9 cellular contexts compared by ENCODE assay signal in genomic region chr19:57803265-57803593, GRCh38. TPM values are rescaled to one million over a fixed set of nuclear protein-coding genes. Genes with fewer than 3 reads are reported as not detected.
A peak's percentile ranks its signal among the peaks of the same experiment; 100 is the strongest.
DNase-seq lines count a peak whose midpoint lies in the region; ATAC-seq and TF ChIP-seq lines count a peak whose summit lies in the region.
"Had no signal": no experiment of that assay in that cellular context is flagged by ENCODE, and none has a peak within 500 bp of the region (broad histone marks: within the 10 kb centered on the region; RNA-seq: fewer than 3 reads in every experiment).

No MANE protein-coding gene starts in this region.

- CTCF ChIA-PET in IMR-90 (lab: Yijun Ruan, JAX) = no interaction called here

- no peak for TF ChIP-seq RAD21 in IMR-90 (IDR thresholded peaks at IDR 0.05; ENCODE audit: low read length)

- in situ Hi-C loops in IMR-90 (cut with MboI; ENCODE audit: low sequenced_read_pairs) = no loop called here

- peak overlapping the region; percentile 14 for H2BK5ac ChIP-seq in IMR-90 (ENCODE audit: low read depth, low read length, poor library complexity, severe bottlenecking)

- DNase-seq in IMR-90 (no peak), COLO829 (ENCODE audit: low spot score) (no peak)

- intact Hi-C loops in IMR-90 (cut with micrococcal nuclease) = no loop called here

- ATAC-seq in IMR-90 (ENCODE audit: low read depth) = peak; percentile 61; the same call in 1 of the 2 replicates
- ATAC-seq in GM19395 (IDR thresholded peaks at IDR 0.05; ENCODE audit: unreplicated experiment) = no peak
- ATAC-seq in HG03095 (IDR thresholded peaks at IDR 0.05; ENCODE audit: unreplicated experiment) = no peak
- no peak for ATAC-seq in HG03457 (IDR thresholded peaks at IDR 0.05; ENCODE audit: unreplicated experiment)

- H3K4me3 ChIP-seq in IMR-90 (ENCODE audit: insufficient read depth, low read depth, low read length) = peak overlapping the region; percentile 59
- peak overlapping the region; percentile 58 for H3K4me3 ChIP-seq in ectodermal cell (ENCODE audit: insufficient read depth, low read depth, low read length)
- H3K4me3 ChIP-seq in muscle layer of duodenum (ENCODE audit: low read depth in 1 of 2, low read length in 2 of 2) = peak overlapping the region; percentile 72 to 77

- TF ChIP-seq CTCF in 22Rv1 (IDR thresholded peaks at IDR 0.05) = no peak
- TF ChIP-seq CTCF in IMR-90 (conservative IDR thresholded peaks at IDR 0.05; ENCODE audit: low read depth, low read length) = no peak

- H3K27me3 ChIP-seq in IMR-90 (ENCODE audit: control insufficient read depth, insufficient read depth, low read length) (no peaks in the 10 kb centered on the region), ectodermal cell (ENCODE audit: control insufficient read depth, insufficient read depth, low read length, poor library complexity, severe bottlenecking) (no peaks in the 10 kb centered on the region), muscle layer of duodenum (ENCODE audit: low read depth, low read length) (no peaks in the 10 kb centered on the region)

- H3K27ac ChIP-seq in 22Rv1 (peak overlapping the region; percentile 86), IMR-90 (ENCODE audit: insufficient read depth, low read length) (peak overlapping the region; percentile 88), ectodermal cell (ENCODE audit: insufficient read depth, low read depth, low read length, poor library complexity, severe bottlenecking) (peak overlapping the region; percentile 89), muscle layer of duodenum (ENCODE audit: low read length) (peak overlapping the region; percentile 83)
- H3K27ac ChIP-seq: HL-60 had no signal

- no peak overlapping the region for H4K91ac ChIP-seq in IMR-90 (ENCODE audit: insufficient read depth, low read depth, low read length)

- H3K4ac ChIP-seq in IMR-90 (ENCODE audit: low read depth, low read length) = peak overlapping the region; percentile 92

- H3K9me3 ChIP-seq in IMR-90 (ENCODE audit: control insufficient read depth, insufficient read depth, low read length) (no peaks in the 10 kb centered on the region), ectodermal cell (ENCODE audit: control insufficient read depth, low read length) (no peaks in the 10 kb centered on the region), muscle layer of duodenum (ENCODE audit: control insufficient read depth in 1 of 2, low read length in 2 of 2) (no peaks in the 10 kb centered on the region)

- TF ChIP-seq POLR2A in IMR-90 (IDR thresholded peaks at IDR 0.05; ENCODE audit: low read depth, low read length) = no peak

- H3K14ac ChIP-seq in IMR-90 (replicated peaks; ENCODE audit: low read depth, low read length) = no peak overlapping the region

- H3K56ac ChIP-seq in IMR-90 (ENCODE audit: extremely low read depth, insufficient read depth, low read length) = peak overlapping the region; percentile 95; the same call in 1 of the 2 replicates

- no peaks in the 10 kb centered on the region for H4K20me1 ChIP-seq in IMR-90 (ENCODE audit: insufficient read depth, low read length)

- H2BK15ac ChIP-seq in IMR-90 (ENCODE audit: low read depth, low read length) = no peak overlapping the region

- H3K18ac ChIP-seq in IMR-90 (ENCODE audit: low read depth, low read length) = no peak overlapping the region

- peak overlapping the region; percentile 95 for H3K9ac ChIP-seq in IMR-90 (ENCODE audit: low read depth, low read length)

- no peak overlapping the region for H2BK20ac ChIP-seq in IMR-90 (ENCODE audit: low read depth, low read length)

- H4K8ac ChIP-seq in IMR-90 (ENCODE audit: low read depth in 2 of 2, low read length in 2 of 2) = peak overlapping the region; percentile 20 to 48; a peak in 2 of 4 replicates

- H3K4me1 ChIP-seq in IMR-90 (ENCODE audit: control insufficient read depth, insufficient read depth, low read length) (peaks cover 6% of the 10 kb centered on the region), ectodermal cell (ENCODE audit: control insufficient read depth, insufficient read depth, low read length) (peaks cover 18% of the 10 kb centered on the region), muscle layer of duodenum (ENCODE audit: control insufficient read depth in 1 of 2, insufficient read depth in 2 of 2, low read length in 2 of 2) (peaks cover 0 to 10% of the 10 kb centered on the region in 2 donors)

- POLR2A ChIA-PET in IMR-90 (lab: Charles Lee; ENCODE audit: unreplicated experiment) = interaction anchor here (1.2 kb wide), 1 partner anchor 16 kb away, joined by 4 read pairs; no protein-coding TSS in a partner anchor

- H3K9me1 ChIP-seq in IMR-90 (ENCODE audit: insufficient read depth, low read length) = no peaks in the 10 kb centered on the region; the same call in 1 of the 2 replicates

- peak overlapping the region; percentile 91 for H3K4me2 ChIP-seq in IMR-90 (ENCODE audit: low read depth, low read length)

- H4K5ac ChIP-seq in IMR-90 (ENCODE audit: low read depth, low read length) = no peak overlapping the region; the same call in 1 of the 2 replicates

- no peak overlapping the region for H2BK120ac ChIP-seq in IMR-90 (ENCODE audit: low read depth, low read length)

- H3K79me1 ChIP-seq in IMR-90 (ENCODE audit: low read depth in 1 of 2, low read length in 2 of 2) = peaks cover 21 to 37% of the 10 kb centered on the region in 2 experiments

- no TSS peak for BruUV-seq in IMR-90 (replicated peaks; lab: Mats Ljungman, UMichigan)

- H3K36me3 ChIP-seq in IMR-90 (ENCODE audit: control insufficient read depth, insufficient read depth, low read length) (peaks cover 4% of the 10 kb centered on the region), ectodermal cell (ENCODE audit: control insufficient read depth, insufficient read depth, low read length) (peaks cover 5% of the 10 kb centered on the region), muscle layer of duodenum (ENCODE audit: control insufficient read depth in 1 of 2, insufficient read depth in 2 of 2, low read length in 2 of 2) (peaks cover 9 to 17% of the 10 kb centered on the region in 2 donors)

- H3K23ac ChIP-seq in IMR-90 (ENCODE audit: low read depth, low read length) = no peak overlapping the region

- dilution Hi-C loops in IMR-90 (cut with HindIII; ENCODE audit: low sequenced_read_pairs, unreplicated experiment) = no loop called here

- 0% methylated on average over 1 of the region's 6 CpGs; no CpG with 5 or more reads in 1 of the 2 experiments for WGBS in IMR-90 (ENCODE audit: extremely low coverage in 2 of 2, insufficient read length in 1 of 2), 2 experiments
- WGBS in ectodermal cell, 2 experiments = 3 to 4% methylated on average over 6 of the region's 6 CpGs

- peak overlapping the region; percentile 93 for H2AFZ ChIP-seq in IMR-90 (replicated peaks; ENCODE audit: low read length, poor library complexity)

- H2AK5ac ChIP-seq in IMR-90 (ENCODE audit: low read depth, low read length) = no peak overlapping the region

- no peak overlapping the region for H2AK9ac ChIP-seq in IMR-90 (replicated peaks; ENCODE audit: low read depth, low read length, poor library complexity)

TF ChIP-seq in IMR-90, 13 proteins besides CTCF, POLR2A, EP300 and RAD21 (continues in another document):
- TF ChIP-seq USF2 (IDR thresholded peaks at IDR 0.05; ENCODE audit: low read depth, low read length) = no peak

RNA-seq across cellular contexts. Expression of gene ZNF552, which starts 11.5 kb away (rescaled TPM):
- total RNA-seq in IMR-90 (2012; rRNA removed) = 4.7 and 5.0 TPM in 2 replicates
- polyA plus RNA-seq in IMR-90 (2012; rRNA removed) = 1.8 and 2.8 TPM in 2 replicates
- 0.87 and 1.1 TPM in 2 replicates for polyA plus RNA-seq in IMR-90 (2012; cell fraction: cytosol; rRNA removed)
- polyA plus RNA-seq in IMR-90 (2012; cell fraction: nucleus; rRNA removed; ENCODE audit: low replicate concordance) = 4.2 and 4.3 TPM in 2 replicates
- polyA plus RNA-seq in ectodermal cell (2013, experiment 1 of 4) = 8.7 TPM
- polyA plus RNA-seq in ectodermal cell (2013, experiment 2 of 4) = 9.8 TPM
- polyA plus RNA-seq in ectodermal cell (2013, experiment 3 of 4) = 6.8 TPM
- 6.2 TPM for polyA plus RNA-seq in ectodermal cell (2013, experiment 4 of 4)

RNA-seq across cellular contexts. Expression of gene ZNF587B, which starts 26.9 kb away (rescaled TPM):
- total RNA-seq in IMR-90 (2012; rRNA removed) = 32.2 and 33.9 TPM in 2 replicates
- polyA plus RNA-seq in IMR-90 (2012; rRNA removed) = 2.5 and 3.7 TPM in 2 replicates
- polyA plus RNA-seq in IMR-90 (2012; cell fraction: cytosol; rRNA removed) = 0.56 and 1.5 TPM in 2 replicates
- 3.7 and 20.2 TPM in 2 replicates for polyA plus RNA-seq in IMR-90 (2012; cell fraction: nucleus; rRNA removed; ENCODE audit: low replicate concordance)
- polyA plus RNA-seq in ectodermal cell (2013, experiment 1 of 4) = 16.0 TPM
- 21.6 TPM for polyA plus RNA-seq in ectodermal cell (2013, experiment 2 of 4)
- 12.2 TPM for polyA plus RNA-seq in ectodermal cell (2013, experiment 3 of 4)
- polyA plus RNA-seq in ectodermal cell (2013, experiment 4 of 4) = 12.3 TPM

RNA-seq across cellular contexts. Expression of gene ZNF586, which starts 33.8 kb away (rescaled TPM):
- total RNA-seq in IMR-90 (2012; rRNA removed) = 17.2 and 18.6 TPM in 2 replicates
- polyA plus RNA-seq in IMR-90 (2012; rRNA removed) = 5.5 and 5.6 TPM in 2 replicates
- polyA plus RNA-seq in IMR-90 (2012; cell fraction: cytosol; rRNA removed) = 3.0 and 4.7 TPM in 2 replicates
- polyA plus RNA-seq in IMR-90 (2012; cell fraction: nucleus; rRNA removed; ENCODE audit: low replicate concordance) = 3.6 and 7.9 TPM in 2 replicates
- 15.2 TPM for polyA plus RNA-seq in ectodermal cell (2013, experiment 1 of 4)
- 17.0 TPM for polyA plus RNA-seq in ectodermal cell (2013, experiment 2 of 4)
- 9.8 TPM for polyA plus RNA-seq in ectodermal cell (2013, experiment 3 of 4)
- 11.3 TPM for polyA plus RNA-seq in ectodermal cell (2013, experiment 4 of 4)

RNA-seq across cellular contexts. Expression of gene ZNF587, which starts 46.4 kb away (rescaled TPM):
- total RNA-seq in IMR-90 (2012; rRNA removed) = 32.5 and 43.7 TPM in 2 replicates
- 11.2 and 14.0 TPM in 2 replicates for polyA plus RNA-seq in IMR-90 (2012; rRNA removed)
- 3.0 and 3.8 TPM in 2 replicates for polyA plus RNA-seq in IMR-90 (2012; cell fraction: cytosol; rRNA removed)
- polyA plus RNA-seq in IMR-90 (2012; cell fraction: nucleus; rRNA removed; ENCODE audit: low replicate concordance) = 20.5 and 55.5 TPM in 2 replicates
- polyA plus RNA-seq in ectodermal cell (2013, experiment 1 of 4) = 47.5 TPM
- 54.4 TPM for polyA plus RNA-seq in ectodermal cell (2013, experiment 2 of 4)
- 31.3 TPM for polyA plus RNA-seq in ectodermal cell (2013, experiment 3 of 4)
- 39.0 TPM for polyA plus RNA-seq in ectodermal cell (2013, experiment 4 of 4)

RNA-seq across cellular contexts. Expression of gene ZNF776, which starts 56.6 kb away (rescaled TPM):
- total RNA-seq in IMR-90 (2012; rRNA removed) = 14.3 and 15.8 TPM in 2 replicates
- 3.3 and 4.3 TPM in 2 replicates for polyA plus RNA-seq in IMR-90 (2012; rRNA removed)
- 3.9 and 4.1 TPM in 2 replicates for polyA plus RNA-seq in IMR-90 (2012; cell fraction: cytosol; rRNA removed)
- polyA plus RNA-seq in IMR-90 (2012; cell fraction: nucleus; rRNA removed; ENCODE audit: low replicate concordance) = 7.8 and 12.8 TPM in 2 replicates
- polyA plus RNA-seq in ectodermal cell (2013, experiment 1 of 4) = 28.9 TPM
- polyA plus RNA-seq in ectodermal cell (2013, experiment 2 of 4) = 28.0 TPM
- polyA plus RNA-seq in ectodermal cell (2013, experiment 3 of 4) = 23.6 TPM
- 25.7 TPM for polyA plus RNA-seq in ectodermal cell (2013, experiment 4 of 4)
